18 cellular contexts compared by ENCODE assay signal in genomic region chr1:167695150-167695549, GRCh38. TPM values are rescaled to one million over a fixed set of nuclear protein-coding genes. Genes with fewer than 3 reads are reported as not detected.
DNase-seq lines count a peak whose midpoint lies in the region; ATAC-seq and TF ChIP-seq lines count a peak whose summit lies in the region.
"Had no signal": no experiment of that assay in that cellular context is flagged by ENCODE, and none has a peak within 500 bp of the region (broad histone marks: within the 10 kb centered on the region; RNA-seq: fewer than 3 reads in every experiment).

No MANE protein-coding gene starts in this region.

- CTCF ChIA-PET in CD8-positive, alpha-beta T cell (lab: Charles Lee): interaction anchor here (0.6 to 2.5 kb wide), 4 partner anchors 8 to 628 kb away, joined by 3 to 19 read pairs (median 6); no protein-coding TSS in a partner anchor
- CTCF ChIA-PET in activated CD8-positive, alpha-beta T cell treated with anti-CD3 and anti-CD28 coated beads for 36 hours (lab: Charles Lee): interaction anchor here (1.0 to 2.0 kb wide), 4 partner anchors 20 to 139 kb away, joined by 3 to 8 read pairs (median 4); no protein-coding TSS in a partner anchor
- CTCF ChIA-PET in Calu3 (lab: Charles Lee): interaction anchor here (0.7 kb wide), 1 partner anchor 9 kb away, joined by 4 read pairs; no protein-coding TSS in a partner anchor

- no TSS peak for BruUV-seq in Calu3 (replicated peaks; lab: Mats Ljungman, UMichigan)

- peaks cover 89% of the 10 kb centered on the region for H3K36me3 ChIP-seq in CD8-positive, alpha-beta T cell (ENCODE audit: insufficient read depth, low read length)

- POLR2A ChIA-PET in CD8-positive, alpha-beta T cell (lab: Charles Lee): interaction anchor here (1.1 to 2.7 kb wide), 2 partner anchors 19 to 28 kb away, joined by 4 to 9 read pairs; no protein-coding TSS in a partner anchor
- POLR2A ChIA-PET in activated CD8-positive, alpha-beta T cell treated with anti-CD3 and anti-CD28 coated beads for 36 hours (lab: Charles Lee): interaction anchor here (0.7 kb wide), 1 partner anchor 77 kb away, joined by 3 read pairs; no protein-coding TSS in a partner anchor

- H3K36me3 Mint-ChIP-seq in CD8-positive, alpha-beta T cell: peaks cover 94% of the 10 kb centered on the region
- H3K36me3 Mint-ChIP-seq in activated CD8-positive, alpha-beta T cell treated with anti-CD3 and anti-CD28 coated beads for 36 hours (ENCODE audit: low read depth): peaks cover 54% of the 10 kb centered on the region
- H3K36me3 Mint-ChIP-seq in immature natural killer cell (peaks cover 29 to 69% (median 55%) of the 10 kb centered on the region in 3 donors), Calu3 (ENCODE audit: insufficient read depth, unreplicated experiment) (no peaks in the 10 kb centered on the region)

- no peaks in the 10 kb centered on the region for H3K4me1 ChIP-seq in CD8-positive, alpha-beta T cell (ENCODE audit: insufficient read depth, low read length)

- H3K4me3 Mint-ChIP-seq in CD8-positive, alpha-beta T cell: no peak overlapping the region
- H3K4me3 Mint-ChIP-seq in activated CD8-positive, alpha-beta T cell treated with anti-CD3 and anti-CD28 coated beads for 36 hours: no peak overlapping the region
- H3K4me3 Mint-ChIP-seq in immature natural killer cell (no peak overlapping the region), Calu3 (ENCODE audit: low read depth, unreplicated experiment) (no peak overlapping the region)
- H3K4me3 Mint-ChIP-seq: activated T-cell treated with anti-CD3 and anti-CD28 coated beads, Interleukin-2, amount 50 U/mL, for 4 hours; nephron progenitor cell had no signal

- no peak overlapping the region for H3K27ac ChIP-seq in CD8-positive, alpha-beta T cell (ENCODE audit: low read depth, low read length)
- H3K27ac ChIP-seq: skin epidermis had no signal

- peak overlapping the region; percentile 69 for H3K27ac Mint-ChIP-seq in CD8-positive, alpha-beta T cell
- peak overlapping the region; percentile 25 for H3K27ac Mint-ChIP-seq in activated CD8-positive, alpha-beta T cell treated with anti-CD3 and anti-CD28 coated beads for 36 hours
- H3K27ac Mint-ChIP-seq in immature natural killer cell (peak overlapping the region in 4 of 6 donors; percentile 20 to 78 (median 54)), Calu3 (ENCODE audit: unreplicated experiment) (no peak overlapping the region)
- H3K27ac Mint-ChIP-seq: nephron progenitor cell, progenitor cell of endocrine pancreas had no signal

- in situ Hi-C loops in KBM-7 (cut with MboI; ENCODE audit: low pct_unique_long_range_greater_than_20kb, low sequenced_read_pairs): no loop called here

- no peaks in the 10 kb centered on the region for H3K9me3 ChIP-seq in CD8-positive, alpha-beta T cell (ENCODE audit: low read length)

- no peak for TF ChIP-seq CTCF in CD8-positive, alpha-beta T cell (IDR thresholded peaks at IDR 0.05)
- no peak for TF ChIP-seq CTCF in activated CD8-positive, alpha-beta T cell treated with anti-CD3 and anti-CD28 coated beads for 36 hours (IDR thresholded peaks at IDR 0.05)
- TF ChIP-seq CTCF in Calu3 (IDR thresholded peaks at IDR 0.05; ENCODE audit: unreplicated experiment): no peak

- no peaks in the 10 kb centered on the region for H3K27me3 ChIP-seq in CD8-positive, alpha-beta T cell (ENCODE audit: insufficient read depth, low read length)

- H3K27me3 Mint-ChIP-seq in CD8-positive, alpha-beta T cell (ENCODE audit: low read depth): no peaks in the 10 kb centered on the region
- H3K27me3 Mint-ChIP-seq in activated CD8-positive, alpha-beta T cell treated with anti-CD3 and anti-CD28 coated beads for 36 hours: no peaks in the 10 kb centered on the region
- H3K27me3 Mint-ChIP-seq in immature natural killer cell (ENCODE audit: low read depth in 3 of 3): peaks cover 0 to 2% (median 2%) of the 10 kb centered on the region in 3 donors
- H3K27me3 Mint-ChIP-seq in Calu3 (ENCODE audit: unreplicated experiment): peaks cover 58% of the 10 kb centered on the region

- no peak overlapping the region for H3K4me3 ChIP-seq in CD8-positive, alpha-beta T cell (ENCODE audit: low read depth, low read length)
- H3K4me3 ChIP-seq: skin epidermis had no signal

- intact Hi-C loops in CD8-positive, alpha-beta T cell (cut with DNase I, micrococcal nuclease): no loop called here
- intact Hi-C loops in activated CD8-positive, alpha-beta T cell treated with anti-CD3 and anti-CD28 coated beads for 36 hours (cut with micrococcal nuclease): no loop called here
- intact Hi-C loops in Calu3 (cut with micrococcal nuclease; ENCODE audit: unreplicated experiment): no loop called here

- ATAC-seq in CD8-positive, alpha-beta T cell: no peak
- no peak for ATAC-seq in activated CD8-positive, alpha-beta T cell treated with anti-CD3 and anti-CD28 coated beads for 36 hours
- ATAC-seq: activated T-cell treated with anti-CD3 and anti-CD28 coated beads, Interleukin-2, amount 50 U/mL, for 4 hours had no signal

- peaks cover 7% of the 10 kb centered on the region for H3K4me1 Mint-ChIP-seq in CD8-positive, alpha-beta T cell (ENCODE audit: low read depth)
- peaks cover under 1% of the 10 kb centered on the region for H3K4me1 Mint-ChIP-seq in activated CD8-positive, alpha-beta T cell treated with anti-CD3 and anti-CD28 coated beads for 36 hours (ENCODE audit: low read depth)
- H3K4me1 Mint-ChIP-seq in immature natural killer cell: peaks cover 9 to 24% of the 10 kb centered on the region in 2 donors
- no peaks in the 10 kb centered on the region for H3K4me1 Mint-ChIP-seq in Calu3 (ENCODE audit: low read depth, unreplicated experiment)

- H3K9me3 Mint-ChIP-seq in CD8-positive, alpha-beta T cell: no peaks in the 10 kb centered on the region
- no peaks in the 10 kb centered on the region for H3K9me3 Mint-ChIP-seq in activated CD8-positive, alpha-beta T cell treated with anti-CD3 and anti-CD28 coated beads for 36 hours
- H3K9me3 Mint-ChIP-seq in immature natural killer cell: no peaks in the 10 kb centered on the region
- H3K9me3 Mint-ChIP-seq in Calu3 (ENCODE audit: low read depth, unreplicated experiment): no peaks in the 10 kb centered on the region
- H3K9me3 Mint-ChIP-seq: activated T-cell treated with anti-CD3 and anti-CD28 coated beads, Interleukin-2, amount 50 U/mL, for 4 hours; nephron progenitor cell had no signal

- no peak for DNase-seq in CD8-positive, alpha-beta T cell
- DNase-seq in KBM-7 (peak; percentile 34), immature natural killer cell (no peak), Calu3 (no peak), amygdala (lab: John Stamatoyannopoulos, UW) (no peak), NCI-H2029 (lab: John Stamatoyannopoulos, UW) (no peak)
- no peak for DNase-seq in activated CD8-positive, alpha-beta T cell treated with anti-CD3 and anti-CD28 coated beads for 36 hours
- DNase-seq in activated CD4-positive, CD25-positive, alpha-beta regulatory T cell (lab: John Stamatoyannopoulos, UW): no peak
- DNase-seq: activated T-cell treated with anti-CD3 and anti-CD28 coated beads, Interleukin-2, amount 50 U/mL, for 4 hours; amniotic stem cell; H7; hypothalamus; NCI-H1930; NCI-H510A; nephron progenitor cell; stimulated activated CD4-positive, alpha-beta T cell treated with anti-CD3 and anti-CD28 coated beads, Interleukin-4, amount 100 ng/mL, for 1 hour had no signal

RNA-seq across cellular contexts. Expression of gene MPZL1, which starts 26.6 kb away (rescaled TPM):
- under 1 TPM; 0.67 to 0.81 TPM for total RNA-seq in CD8-positive, alpha-beta T cell
- total RNA-seq in activated CD8-positive, alpha-beta T cell treated with anti-CD3 and anti-CD28 coated beads for 36 hours: 10 to 100 TPM; 14.8 to 15.4 TPM
- 10 to 100 TPM in 2 of 3 donors, 1 to 10 TPM in 1; 6.8 to 14.3 (median 12.1) TPM for polyA plus RNA-seq in immature natural killer cell
- 129 and 139 TPM in 2 replicates for total RNA-seq in Calu3 (2022)

Comparison
In these comparisons a context has a peak if more than half of its experiments do, and no peak if none do; other contexts are left out.
1. RNA of gene MPZL1, which starts 26.6 kb away (total RNA-seq): 129 to 139 TPM in Calu3 and 14.8 to 15.4 TPM in activated CD8-positive, alpha-beta T cell treated with anti-CD3 and anti-CD28 coated beads for 36 hours; 0.67 to 0.81 TPM in CD8-positive, alpha-beta T cell; every median in the first group is over 4 times any median in the second.